Comparison of ENCODE assay signal across 1 cellular context in genomic region chr10:125977206-125977605, GRCh38.
TF ChIP-seq lines count a peak whose summit lies in the region.

No MANE protein-coding gene starts in this region.

TF ChIP-seq in endothelial cell of umbilical vein, 7 proteins besides CTCF, POLR2A, EP300 and RAD21 (continued from another document):
- TF ChIP-seq EZH2 (IDR thresholded peaks at IDR 0.05; ENCODE audit: borderline replicate concordance, low read depth, low read length, severe bottlenecking) (no peak), POLR2AphosphoS5 (IDR thresholded peaks at IDR 0.05; ENCODE audit: insufficient read depth, low read depth, low read length) (no peak)
